In the genomic region with DNA sequence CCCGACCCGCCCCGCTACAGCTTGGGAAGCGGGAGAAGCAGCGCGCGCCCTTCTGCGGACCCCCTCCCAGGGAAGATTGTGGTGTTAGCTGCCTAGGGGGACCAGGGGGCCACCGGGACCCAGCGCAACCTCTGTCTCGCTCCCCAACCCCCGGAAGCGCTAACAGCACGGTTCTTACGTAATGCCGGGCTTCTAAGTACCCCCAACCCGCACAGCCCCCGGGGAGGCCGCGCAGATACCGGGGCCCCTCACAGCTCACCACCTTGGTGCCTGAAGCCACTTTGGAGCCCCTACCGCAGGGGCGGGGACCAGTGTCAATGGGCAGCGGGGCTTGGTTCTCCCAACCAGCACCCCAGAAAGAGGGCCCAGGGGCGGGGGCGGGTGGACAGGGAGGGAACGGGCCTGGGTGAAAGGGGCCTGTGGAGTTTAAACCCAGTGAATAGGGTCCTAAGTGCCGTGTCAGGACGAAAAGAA, we compare ENCODE assay signal across 9 cellular contexts. TPM values are rescaled to one million over a fixed set of nuclear protein-coding genes. Genes with fewer than 3 reads are reported as not detected.
DNase-seq lines count a peak whose midpoint lies in the region; ATAC-seq and TF ChIP-seq lines count a peak whose summit lies in the region.
"Had no signal": no experiment of that assay in that cellular context is flagged by ENCODE, and none has a peak within 500 bp of the region (broad histone marks: within the 10 kb centered on the region; RNA-seq: fewer than 3 reads in every experiment).

No MANE protein-coding gene starts in this region.

- H3K4me3 ChIP-seq in BLaER1 (peak overlapping the region; percentile 71), SJSA1 (peak overlapping the region; percentile 28), esophagus squamous epithelium (peak overlapping the region; percentile 36 to 81 (median 64))

- H3K4me1 Mint-ChIP-seq in neural crest cell = peaks cover 26% of the 10 kb centered on the region

- H3K36me3 ChIP-seq in BLaER1 (no peaks in the 10 kb centered on the region), SJSA1 (no peaks in the 10 kb centered on the region), esophagus squamous epithelium (no peaks in the 10 kb centered on the region)

- H3K27ac ChIP-seq in BLaER1 (no peak overlapping the region), SJSA1 (no peak overlapping the region), esophagus squamous epithelium (peak overlapping the region; percentile 72 to 94 (median 87))

- H3K36me3 Mint-ChIP-seq in neural crest cell (ENCODE audit: low read depth) = no peaks in the 10 kb centered on the region

- DNase-seq in SJSA1 (ENCODE audit: low read depth in 1 of 2, low spot score in 2 of 2) (no peak), esophagus squamous epithelium (lab: John Stamatoyannopoulos, UW) (no peak), neural crest cell (ENCODE audit: low read depth, low spot score) (no peak), NCI-H82 (lab: John Stamatoyannopoulos, UW) (no peak)
- DNase-seq in activated CD8-positive, alpha-beta memory T cell treated with anti-CD3 and anti-CD28 coated beads, Interleukin-2, amount 50 U/mL, for 4 hours = no peak

- peak overlapping the region; percentile 54 for H3K9ac ChIP-seq in BLaER1

- peaks cover 19% of the 10 kb centered on the region for H3K27me3 Mint-ChIP-seq in neural crest cell (ENCODE audit: low read depth)

- H3K27me3 ChIP-seq in BLaER1 = peaks cover 61% of the 10 kb centered on the region
- peaks cover 66% of the 10 kb centered on the region for H3K27me3 ChIP-seq in SJSA1 (replicated peaks)
- H3K27me3 ChIP-seq in esophagus squamous epithelium = peaks cover 0 to 61% (median 6%) of the 10 kb centered on the region in 4 donors

- H3K27ac Mint-ChIP-seq in neural crest cell (ENCODE audit: unreplicated experiment) = peak overlapping the region; percentile 79

- H3K9me3 Mint-ChIP-seq in neural crest cell = no peaks in the 10 kb centered on the region

- H3K4me3 Mint-ChIP-seq in neural crest cell = peak overlapping the region; percentile 86

- H3K4me1 ChIP-seq in BLaER1 (peaks cover 33% of the 10 kb centered on the region), SJSA1 (replicated peaks) (peaks cover 23% of the 10 kb centered on the region), esophagus squamous epithelium (peaks cover 23 to 36% (median 32%) of the 10 kb centered on the region in 3 donors)

- intact Hi-C loops in esophagus squamous epithelium (cut with DNase I) = no loop called here

- TF ChIP-seq CTCF in esophagus squamous epithelium (IDR thresholded peaks at IDR 0.05) (no peak), neural crest cell (conservative IDR thresholded peaks at IDR 0.05) (no peak)

- H3K9me3 ChIP-seq in BLaER1 (no peaks in the 10 kb centered on the region), SJSA1 (replicated peaks) (no peaks in the 10 kb centered on the region), esophagus squamous epithelium (no peaks in the 10 kb centered on the region)

- ATAC-seq in HG03469 (IDR thresholded peaks at IDR 0.05; ENCODE audit: unreplicated experiment) (no peak), HG03520 (IDR thresholded peaks at IDR 0.05; ENCODE audit: unreplicated experiment) (no peak)

- H3K4me2 ChIP-seq in BLaER1 = peak overlapping the region; percentile 98

- peaks cover 22% of the 10 kb centered on the region for H4K20me1 ChIP-seq in BLaER1

- TF ChIP-seq POLR2A in esophagus squamous epithelium (IDR thresholded peaks at IDR 0.05) = no peak

- 0% methylated on average over 2 of the region's 29 CpGs; no CpG with 5 or more reads in 1 of the 2 donors for whole genome bisulfite sequencing in esophagus squamous epithelium, 2 donors

RNA-seq across cellular contexts. Expression of gene MPP2, which starts 0.3 kb away (rescaled TPM):
- 0.13 and 1.2 TPM in 2 replicates for total RNA-seq in SJSA1 (2014; rRNA removed; shearing (Covaris generic))
- total RNA-seq in esophagus squamous epithelium (1 to 10 TPM in 1 of 4 donors, under 1 TPM in 3; 0.18 to 3.6 (median 0.54) TPM), neural crest cell (26.8 and 29.8 TPM in 2 replicates)

RNA-seq across cellular contexts. Expression of gene PPY, which starts 35.3 kb away (rescaled TPM):
- total RNA-seq in SJSA1 (2014; rRNA removed; shearing (Covaris generic)) = not detected in 2 replicates
- total RNA-seq in esophagus squamous epithelium = not detected
- total RNA-seq in neural crest cell = not detected in 2 replicates
- total RNA-seq: liver had no signal

RNA-seq across cellular contexts. Expression of gene PYY, which starts 46.8 kb away (rescaled TPM):
- not detected in 2 replicates for total RNA-seq in SJSA1 (2014; rRNA removed; shearing (Covaris generic))
- total RNA-seq in esophagus squamous epithelium (not detected), neural crest cell (not detected in 2 replicates)
- total RNA-seq: liver had no signal

Comparison
In these comparisons a context has a peak if more than half of its experiments do, and no peak if none do; other contexts are left out.
1. H3K27ac ChIP-seq: peak in esophagus squamous epithelium (4 of 4); none in BLaER1 (single experiment) and SJSA1 (single experiment).
2. Peak in every context shown above with its lines, with median percentiles within 50 percentile points of each other: H3K4me3 ChIP-seq.